In genomic region chr11:61418136-61418535, GRCh38 we compare ENCODE assay signal across 12 cellular contexts. TPM values are rescaled to one million over a fixed set of nuclear protein-coding genes. Genes with fewer than 3 reads are reported as not detected.
DNase-seq lines count a peak whose midpoint lies in the region; ATAC-seq and TF ChIP-seq lines count a peak whose summit lies in the region.
"Had no signal": no experiment of that assay in that cellular context is flagged by ENCODE, and none has a peak within 500 bp of the region (broad histone marks: within the 10 kb centered on the region; RNA-seq: fewer than 3 reads in every experiment).

No MANE protein-coding gene starts in this region.

- H3K9me3 ChIP-seq in neutrophil: no peaks in the 10 kb centered on the region
- H3K9me3 ChIP-seq: heart left ventricle had no signal

- H3K4me3 Mint-ChIP-seq in activated CD4-positive, alpha-beta T cell treated with anti-CD3 and anti-CD28 coated beads, Interleukin-2, amount 10 ng/mL, durations not matched to agents 24 days and 14 days: no peak overlapping the region
- H3K4me3 Mint-ChIP-seq in effector memory CD8-positive, alpha-beta T cell: no peak overlapping the region
- H3K4me3 Mint-ChIP-seq: endodermal cell had no signal

- ATAC-seq in effector memory CD8-positive, alpha-beta T cell (replicated peaks): no peak
- no peak for ATAC-seq in GM21515 (IDR thresholded peaks at IDR 0.05; ENCODE audit: unreplicated experiment)

- intact Hi-C loops in activated CD4-positive, alpha-beta T cell treated with anti-CD3 and anti-CD28 coated beads, Interleukin-2, amount 10 ng/mL, durations not matched to agents 24 days and 14 days (cut with micrococcal nuclease): no loop called here

- H3K27me3 ChIP-seq in neutrophil (no peaks in the 10 kb centered on the region), H7 (ENCODE audit: control insufficient read depth, insufficient read depth, low read length) (no peaks in the 10 kb centered on the region)
- H3K27me3 ChIP-seq: heart left ventricle had no signal

- H3K36me3 Mint-ChIP-seq in activated CD4-positive, alpha-beta T cell treated with anti-CD3 and anti-CD28 coated beads, Interleukin-2, amount 10 ng/mL, durations not matched to agents 24 days and 14 days (ENCODE audit: low read depth): peaks cover 85% of the 10 kb centered on the region
- H3K36me3 Mint-ChIP-seq in effector memory CD8-positive, alpha-beta T cell (ENCODE audit: insufficient read depth): peaks cover 85% of the 10 kb centered on the region

- H3K27ac Mint-ChIP-seq in activated CD4-positive, alpha-beta T cell treated with anti-CD3 and anti-CD28 coated beads, Interleukin-2, amount 10 ng/mL, durations not matched to agents 24 days and 14 days: peak overlapping the region; percentile 30
- peak overlapping the region; percentile 2 to 63 for H3K27ac Mint-ChIP-seq in effector memory CD8-positive, alpha-beta T cell
- H3K27ac Mint-ChIP-seq: endodermal cell had no signal

- peaks cover 47% of the 10 kb centered on the region for H3K4me1 Mint-ChIP-seq in activated CD4-positive, alpha-beta T cell treated with anti-CD3 and anti-CD28 coated beads, Interleukin-2, amount 10 ng/mL, durations not matched to agents 24 days and 14 days
- peaks cover 15 to 49% of the 10 kb centered on the region in 2 donors for H3K4me1 Mint-ChIP-seq in effector memory CD8-positive, alpha-beta T cell (ENCODE audit: low read depth in 2 of 2)
- H3K4me1 Mint-ChIP-seq: endodermal cell had no signal

- no peaks in the 10 kb centered on the region for H3K9me3 Mint-ChIP-seq in activated CD4-positive, alpha-beta T cell treated with anti-CD3 and anti-CD28 coated beads, Interleukin-2, amount 10 ng/mL, durations not matched to agents 24 days and 14 days
- H3K9me3 Mint-ChIP-seq in effector memory CD8-positive, alpha-beta T cell: no peaks in the 10 kb centered on the region
- H3K9me3 Mint-ChIP-seq: endodermal cell had no signal

- TF ChIP-seq CTCF in neutrophil (IDR thresholded peaks at IDR 0.05): no peak

- DNase-seq in activated CD4-positive, alpha-beta T cell treated with anti-CD3 and anti-CD28 coated beads, Interleukin-2, amount 10 ng/mL, durations not matched to agents 24 days and 14 days: no peak
- DNase-seq in activated CD4-positive, alpha-beta T cell treated with anti-CD3 and anti-CD28 coated beads, Interleukin-2, amount 50 U/mL, for 4 hours: no peak
- DNase-seq in LHCN-M2 (ENCODE audit: low read depth) (peak; percentile 33), NCI-H2171 treated with DMSO at 0.1 percent for 48 hours (lab: John Stamatoyannopoulos, UW) (no peak), H7 (no peak)
- DNase-seq in effector memory CD8-positive, alpha-beta T cell: no peak
- DNase-seq: endodermal cell, heart left ventricle, NCI-H2107 had no signal

- H3K4me1 ChIP-seq in neutrophil (ENCODE audit: control insufficient read depth in 1 of 2, insufficient read depth in 1 of 2, low read depth in 1 of 2, low read length in 1 of 2): peaks cover 42 to 44% of the 10 kb centered on the region in 2 experiments

- H3K36me3 ChIP-seq in neutrophil (peaks cover 71% of the 10 kb centered on the region), H7 (replicated peaks; ENCODE audit: control insufficient read depth, insufficient read depth, low read length) (peaks cover 47% of the 10 kb centered on the region)

- H3K4me3 ChIP-seq in neutrophil (ENCODE audit: low read depth in 1 of 2, low read length in 1 of 2) (peak overlapping the region; percentile 19 to 38), H7 (ENCODE audit: insufficient read depth, low read depth, low read length) (no peak overlapping the region)
- H3K4me3 ChIP-seq: heart left ventricle, lung had no signal

- peak overlapping the region; percentile 90 for H3K27ac ChIP-seq in neutrophil

- H3K27me3 Mint-ChIP-seq in activated CD4-positive, alpha-beta T cell treated with anti-CD3 and anti-CD28 coated beads, Interleukin-2, amount 10 ng/mL, durations not matched to agents 24 days and 14 days: no peaks in the 10 kb centered on the region
- H3K27me3 Mint-ChIP-seq in effector memory CD8-positive, alpha-beta T cell: no peaks in the 10 kb centered on the region

RNA-seq across cellular contexts. Expression of gene CPSF7, which starts 11.6 kb away (rescaled TPM):
- 140 and 143 TPM in 2 replicates for total RNA-seq in activated CD4-positive, alpha-beta T cell treated with anti-CD3 and anti-CD28 coated beads, Interleukin-2, amount 10 ng/mL, durations not matched to agents 24 days and 14 days
- total RNA-seq in LHCN-M2 (2014; rRNA removed): 38.9 and 45.2 TPM in 2 replicates
- polyA plus RNA-seq in LHCN-M2 (2012): 34.9 TPM
- 40.2 and 42.6 TPM in 2 replicates for total RNA-seq in H7 (2014; rRNA removed; shearing (Covaris generic))

RNA-seq across cellular contexts. Expression of gene SDHAF2, which starts 11.8 kb away (rescaled TPM):
- 46.0 and 46.1 TPM in 2 replicates for total RNA-seq in activated CD4-positive, alpha-beta T cell treated with anti-CD3 and anti-CD28 coated beads, Interleukin-2, amount 10 ng/mL, durations not matched to agents 24 days and 14 days
- 26.2 and 38.2 TPM in 2 replicates for total RNA-seq in LHCN-M2 (2014; rRNA removed)
- 43.0 TPM for polyA plus RNA-seq in LHCN-M2 (2012)
- total RNA-seq in H7 (2014; rRNA removed; shearing (Covaris generic)): 31.3 and 48.6 TPM in 2 replicates

RNA-seq across cellular contexts. Expression of gene TMEM216, which starts 25.7 kb away (rescaled TPM):
- 17.0 and 18.3 TPM in 2 replicates for total RNA-seq in activated CD4-positive, alpha-beta T cell treated with anti-CD3 and anti-CD28 coated beads, Interleukin-2, amount 10 ng/mL, durations not matched to agents 24 days and 14 days
- 10.6 and 16.2 TPM in 2 replicates for total RNA-seq in LHCN-M2 (2014; rRNA removed)
- 9.0 TPM for polyA plus RNA-seq in LHCN-M2 (2012)
- 22.7 and 28.2 TPM in 2 replicates for total RNA-seq in H7 (2014; rRNA removed; shearing (Covaris generic))

RNA-seq across cellular contexts. Expression of gene TMEM138, which starts 56.0 kb away (rescaled TPM):
- 65.2 and 69.9 TPM in 2 replicates for total RNA-seq in activated CD4-positive, alpha-beta T cell treated with anti-CD3 and anti-CD28 coated beads, Interleukin-2, amount 10 ng/mL, durations not matched to agents 24 days and 14 days
- total RNA-seq in LHCN-M2 (2014; rRNA removed): 66.3 and 70.2 TPM in 2 replicates
- polyA plus RNA-seq in LHCN-M2 (2012): 119 TPM
- 23.9 and 33.9 TPM in 2 replicates for total RNA-seq in H7 (2014; rRNA removed; shearing (Covaris generic))

RNA-seq across cellular contexts. Expression of gene CYB561A3, which starts 56.5 kb away (rescaled TPM):
- 34.9 and 35.1 TPM in 2 replicates for total RNA-seq in activated CD4-positive, alpha-beta T cell treated with anti-CD3 and anti-CD28 coated beads, Interleukin-2, amount 10 ng/mL, durations not matched to agents 24 days and 14 days
- 97.0 and 135 TPM in 2 replicates for total RNA-seq in LHCN-M2 (2014; rRNA removed)
- polyA plus RNA-seq in LHCN-M2 (2012): 107 TPM
- total RNA-seq in H7 (2014; rRNA removed; shearing (Covaris generic)): 12.3 and 16.2 TPM in 2 replicates
